10 cellular contexts compared by ENCODE assay signal in the genomic region with DNA sequence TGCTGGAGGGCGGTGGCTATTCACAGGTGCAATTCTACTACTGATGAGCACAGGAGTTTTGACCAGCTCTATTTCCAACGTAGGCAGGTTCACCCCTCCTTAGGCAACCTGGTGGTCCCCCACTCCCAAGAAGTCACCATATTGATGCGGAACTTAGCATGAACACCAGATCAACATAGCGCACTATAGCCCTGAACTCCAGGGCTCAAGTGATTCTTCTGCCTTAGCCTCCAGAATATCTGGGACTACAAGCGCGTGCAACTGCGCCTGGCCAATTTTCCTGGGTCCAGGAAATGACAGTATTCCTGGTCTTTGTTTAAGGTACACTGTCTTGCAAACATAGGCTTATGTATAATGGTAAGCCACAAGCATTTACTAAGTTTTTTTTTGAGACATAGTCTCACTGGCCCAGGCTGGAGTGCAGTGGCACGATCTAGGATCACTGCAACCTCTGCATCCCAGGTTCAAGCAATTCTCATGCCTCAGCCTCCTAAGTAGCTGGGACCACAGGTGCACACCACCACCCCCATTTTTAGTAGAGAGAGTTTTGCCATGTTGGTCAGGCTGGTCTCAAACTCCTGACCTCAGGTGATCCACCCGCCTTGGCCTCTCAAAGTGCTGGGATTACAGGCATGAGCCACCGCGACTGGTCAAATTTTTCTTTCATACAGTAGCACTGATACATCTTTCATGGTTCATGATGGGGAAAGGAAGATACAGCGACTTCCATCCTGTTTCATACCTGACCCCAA. TPM values are rescaled to one million over a fixed set of nuclear protein-coding genes. Genes with fewer than 3 reads are reported as not detected.
DNase-seq lines count a peak whose midpoint lies in the region; ATAC-seq and TF ChIP-seq lines count a peak whose summit lies in the region.
"Had no signal": no experiment of that assay in that cellular context is flagged by ENCODE, and none has a peak within 500 bp of the region (broad histone marks: within the 10 kb centered on the region; RNA-seq: fewer than 3 reads in every experiment).

No MANE protein-coding gene starts in this region.

- peak overlapping the region; percentile 77 for H2BK20ac ChIP-seq in IMR-90 (ENCODE audit: low read depth, low read length)

- H3K4me2 ChIP-seq in IMR-90 (ENCODE audit: low read depth, low read length) = peak overlapping the region; percentile 50

- no peak overlapping the region for H2AFZ ChIP-seq in IMR-90 (replicated peaks; ENCODE audit: low read length, poor library complexity)

- H3K4me3 ChIP-seq in IMR-90 (ENCODE audit: insufficient read depth, low read depth, low read length) = no peak overlapping the region

- H4K5ac ChIP-seq in IMR-90 (ENCODE audit: low read depth, low read length) = peak overlapping the region; percentile 59

- CTCF ChIA-PET in IMR-90 (lab: Yijun Ruan, JAX) = no interaction called here

- H2AK9ac ChIP-seq in IMR-90 (replicated peaks; ENCODE audit: low read depth, low read length, poor library complexity) = peak overlapping the region; percentile 71

- peak overlapping the region; percentile 89 for H3K27ac ChIP-seq in IMR-90 (ENCODE audit: insufficient read depth, low read length)

- no peaks in the 10 kb centered on the region for H3K9me3 ChIP-seq in IMR-90 (ENCODE audit: control insufficient read depth, insufficient read depth, low read length)

- H4K91ac ChIP-seq in IMR-90 (ENCODE audit: insufficient read depth, low read depth, low read length) = peak overlapping the region; percentile 45

- peak; percentile 70 for TF ChIP-seq POLR2A in IMR-90 (IDR thresholded peaks at IDR 0.05; ENCODE audit: low read depth, low read length)

- H3K23ac ChIP-seq in IMR-90 (ENCODE audit: low read depth, low read length) = peak overlapping the region; percentile 94; the same call in 1 of the 2 replicates

- dilution Hi-C loops in IMR-90 (cut with HindIII; ENCODE audit: low sequenced_read_pairs, unreplicated experiment) = no loop called here

- peak overlapping the region; percentile 55; the same call in 2 of the 3 replicates for H2BK15ac ChIP-seq in IMR-90 (ENCODE audit: low read depth, low read length)

- H4K20me1 ChIP-seq in IMR-90 (ENCODE audit: insufficient read depth, low read length) = peaks cover 55% of the 10 kb centered on the region

- no peaks in the 10 kb centered on the region for H3K27me3 Mint-ChIP-seq in activated naive CD8-positive, alpha-beta T cell treated with anti-CD3 and anti-CD28 coated beads for 36 hours
- peaks cover 12 to 27% (median 20%) of the 10 kb centered on the region in 3 donors for H3K27me3 Mint-ChIP-seq in immature natural killer cell (ENCODE audit: low read depth in 3 of 3)
- no peaks in the 10 kb centered on the region for H3K27me3 Mint-ChIP-seq in stimulated activated naive CD8-positive, alpha-beta T cell treated with anti-CD3 and anti-CD28 coated beads, Interleukin-15, amount 100 ng/mL, for 72 hours

- H3K18ac ChIP-seq in IMR-90 (ENCODE audit: low read depth, low read length) = peak overlapping the region; percentile 83

- H3K9me1 ChIP-seq in IMR-90 (ENCODE audit: insufficient read depth, low read length) = peaks cover 31% of the 10 kb centered on the region

- peak overlapping the region; percentile 83 for H2BK120ac ChIP-seq in IMR-90 (ENCODE audit: low read depth, low read length)

- DNase-seq in IMR-90 (no peak), immature natural killer cell (no peak), NCI-H1092 treated with DMSO at 0.1 percent for 48 hours (lab: John Stamatoyannopoulos, UW) (no peak), putamen (ENCODE audit: low spot score) (no peak), NCI-H82 treated with DMSO at 0.1 percent for 48 hours (lab: John Stamatoyannopoulos, UW; ENCODE audit: unreplicated experiment) (no peak), islet precursor cell (no peak)
- DNase-seq in activated naive CD8-positive, alpha-beta T cell treated with anti-CD3 and anti-CD28 coated beads for 36 hours = no peak
- peak in 1 of 2 donors; percentile 14 for DNase-seq in stimulated activated naive CD8-positive, alpha-beta T cell treated with anti-CD3 and anti-CD28 coated beads, Interleukin-15, amount 100 ng/mL, for 72 hours
- DNase-seq: amniotic stem cell, NCI-H187 treated with DMSO at 0.1 percent for 48 hours had no signal

- peaks cover 82% of the 10 kb centered on the region for H3K4me1 Mint-ChIP-seq in activated naive CD8-positive, alpha-beta T cell treated with anti-CD3 and anti-CD28 coated beads for 36 hours
- peaks cover 93 to 94% of the 10 kb centered on the region in 2 donors for H3K4me1 Mint-ChIP-seq in immature natural killer cell
- H3K4me1 Mint-ChIP-seq in stimulated activated naive CD8-positive, alpha-beta T cell treated with anti-CD3 and anti-CD28 coated beads, Interleukin-15, amount 100 ng/mL, for 72 hours = peaks cover 95% of the 10 kb centered on the region

- BruUV-seq in IMR-90 (replicated peaks; lab: Mats Ljungman, UMichigan) = no TSS peak

- H3K14ac ChIP-seq in IMR-90 (replicated peaks; ENCODE audit: low read depth, low read length) = peak overlapping the region; percentile 93

- H3K36me3 Mint-ChIP-seq in activated naive CD8-positive, alpha-beta T cell treated with anti-CD3 and anti-CD28 coated beads for 36 hours = peaks cover 23% of the 10 kb centered on the region
- peaks cover 0 to 7% (median 5%) of the 10 kb centered on the region in 3 donors for H3K36me3 Mint-ChIP-seq in immature natural killer cell

- peak overlapping the region; percentile 98 for H3K27ac Mint-ChIP-seq in activated naive CD8-positive, alpha-beta T cell treated with anti-CD3 and anti-CD28 coated beads for 36 hours
- H3K27ac Mint-ChIP-seq in immature natural killer cell = peak overlapping the region; percentile 93 to 98 (median 98)
- peak overlapping the region; percentile 97 to 98 for H3K27ac Mint-ChIP-seq in stimulated activated naive CD8-positive, alpha-beta T cell treated with anti-CD3 and anti-CD28 coated beads, Interleukin-15, amount 100 ng/mL, for 72 hours

- peaks cover 4% of the 10 kb centered on the region for H3K36me3 ChIP-seq in IMR-90 (ENCODE audit: control insufficient read depth, insufficient read depth, low read length)

- H3K4me1 ChIP-seq in IMR-90 (ENCODE audit: control insufficient read depth, insufficient read depth, low read length) = peaks cover 41% of the 10 kb centered on the region

- POLR2A ChIA-PET in IMR-90 (lab: Charles Lee; ENCODE audit: unreplicated experiment) = interaction anchor here (0.6 to 1.9 kb wide), 2 partner anchors 12 to 85 kb away, joined by 18 to 24 read pairs; partner anchors contain the start of gene MCL1

- H3K9ac ChIP-seq in IMR-90 (ENCODE audit: low read depth, low read length) = peak overlapping the region; percentile 66

- ATAC-seq in IMR-90 (ENCODE audit: low read depth) = no peak
- ATAC-seq in stimulated activated naive CD8-positive, alpha-beta T cell treated with anti-CD3 and anti-CD28 coated beads, Interleukin-15, amount 100 ng/mL, for 72 hours = no peak

- peak overlapping the region; percentile 70 for H2BK5ac ChIP-seq in IMR-90 (ENCODE audit: low read depth, low read length, poor library complexity, severe bottlenecking)

- H3K4me3 Mint-ChIP-seq in activated naive CD8-positive, alpha-beta T cell treated with anti-CD3 and anti-CD28 coated beads for 36 hours = peak overlapping the region; percentile 74
- H3K4me3 Mint-ChIP-seq in immature natural killer cell = peak overlapping the region; percentile 82 to 87 (median 84)
- H3K4me3 Mint-ChIP-seq in stimulated activated naive CD8-positive, alpha-beta T cell treated with anti-CD3 and anti-CD28 coated beads, Interleukin-15, amount 100 ng/mL, for 72 hours = peak overlapping the region; percentile 82 to 89

- in situ Hi-C loops in IMR-90 (cut with MboI; ENCODE audit: low sequenced_read_pairs) = loop anchor here (10.0 kb wide), 1 partner anchor 238 kb away; the partner anchor contains the start of gene CTSK

- H3K4ac ChIP-seq in IMR-90 (ENCODE audit: low read depth, low read length) = peak overlapping the region; percentile 86; the same call in 1 of the 2 replicates

- peak overlapping the region; percentile 14 to 73; a peak in 2 of 4 replicates for H4K8ac ChIP-seq in IMR-90 (ENCODE audit: low read depth in 2 of 2, low read length in 2 of 2)

- WGBS in IMR-90 (ENCODE audit: extremely low coverage in 2 of 2, insufficient read length in 1 of 2), 2 experiments = no CpG with 5 or more reads among the region's 12 CpGs

- no peak for TF ChIP-seq RAD21 in IMR-90 (IDR thresholded peaks at IDR 0.05; ENCODE audit: low read length)

- peak overlapping the region; percentile 24; the same call in 1 of the 2 replicates for H3K56ac ChIP-seq in IMR-90 (ENCODE audit: extremely low read depth, insufficient read depth, low read length)

- intact Hi-C loops in IMR-90 (cut with micrococcal nuclease) = loop anchor here (10.0 kb wide), 1 partner anchor 438 kb away; the partner anchor contains the start of genes MINDY1 and PRUNE1

- no peaks in the 10 kb centered on the region for H3K27me3 ChIP-seq in IMR-90 (ENCODE audit: control insufficient read depth, insufficient read depth, low read length)

- H2AK5ac ChIP-seq in IMR-90 (ENCODE audit: low read depth, low read length) = peak overlapping the region; percentile 93

- peaks cover 17 to 79% of the 10 kb centered on the region in 2 experiments; a peak in 3 of 4 replicates for H3K79me1 ChIP-seq in IMR-90 (ENCODE audit: low read depth in 1 of 2, low read length in 2 of 2)

- no peaks in the 10 kb centered on the region for H3K9me3 Mint-ChIP-seq in activated naive CD8-positive, alpha-beta T cell treated with anti-CD3 and anti-CD28 coated beads for 36 hours
- H3K9me3 Mint-ChIP-seq in immature natural killer cell = no peaks in the 10 kb centered on the region
- no peaks in the 10 kb centered on the region for H3K9me3 Mint-ChIP-seq in stimulated activated naive CD8-positive, alpha-beta T cell treated with anti-CD3 and anti-CD28 coated beads, Interleukin-15, amount 100 ng/mL, for 72 hours

- no peak for TF ChIP-seq CTCF in IMR-90 (conservative IDR thresholded peaks at IDR 0.05; ENCODE audit: low read depth, low read length)

RNA-seq across cellular contexts. Expression of gene MCL1, which starts 12.6 kb away (rescaled TPM):
- 142 and 212 TPM in 2 replicates for total RNA-seq in IMR-90 (2012; rRNA removed)
- polyA plus RNA-seq in IMR-90 (2012; rRNA removed) = 79.5 and 88.4 TPM in 2 replicates
- 32.7 and 42.7 TPM in 2 replicates for polyA plus RNA-seq in IMR-90 (2012; cell fraction: cytosol; rRNA removed)
- polyA plus RNA-seq in IMR-90 (2012; cell fraction: nucleus; rRNA removed; ENCODE audit: low replicate concordance) = 327 and 737 TPM in 2 replicates
- total RNA-seq in activated naive CD8-positive, alpha-beta T cell treated with anti-CD3 and anti-CD28 coated beads for 36 hours = 100 to 1,000 TPM; 209 to 217 TPM
- 100 to 1,000 TPM in 1 of 3 donors, 10 to 100 TPM in 2; 44.2 to 113 (median 73.0) TPM for polyA plus RNA-seq in immature natural killer cell

RNA-seq across cellular contexts. Expression of gene ADAMTSL4, which starts 17.6 kb away (rescaled TPM):
- 0.54 and 0.56 TPM in 2 replicates for total RNA-seq in IMR-90 (2012; rRNA removed)
- 11.3 and 12.2 TPM in 2 replicates for polyA plus RNA-seq in IMR-90 (2012; rRNA removed)
- 7.9 and 11.9 TPM in 2 replicates for polyA plus RNA-seq in IMR-90 (2012; cell fraction: cytosol; rRNA removed)
- polyA plus RNA-seq in IMR-90 (2012; cell fraction: nucleus; rRNA removed; ENCODE audit: low replicate concordance) = 44.4 and 63.5 TPM in 2 replicates
- under 1 TPM; 0.06 to 0.10 TPM for total RNA-seq in activated naive CD8-positive, alpha-beta T cell treated with anti-CD3 and anti-CD28 coated beads for 36 hours
- polyA plus RNA-seq in immature natural killer cell = not detected

RNA-seq across cellular contexts. Expression of gene FALEC, which starts 51.2 kb away (rescaled TPM):
- not detected in 2 replicates for total RNA-seq in IMR-90 (2012; rRNA removed)
- polyA plus RNA-seq in IMR-90 (2012; rRNA removed) (0.26 TPM in 1 of 2 replicates, not detected in the other), immature natural killer cell (not detected)
- polyA plus RNA-seq in IMR-90 (2012; cell fraction: cytosol; rRNA removed) = 0.12 TPM in 1 of 2 replicates, not detected in the other
- polyA plus RNA-seq in IMR-90 (2012; cell fraction: nucleus; rRNA removed; ENCODE audit: low replicate concordance) = not detected in 2 replicates
- not detected for total RNA-seq in activated naive CD8-positive, alpha-beta T cell treated with anti-CD3 and anti-CD28 coated beads for 36 hours

RNA-seq across cellular contexts. Expression of gene ECM1, which starts 58.9 kb away (rescaled TPM):
- 17.2 and 20.1 TPM in 2 replicates for total RNA-seq in IMR-90 (2012; rRNA removed)
- polyA plus RNA-seq in IMR-90 (2012; rRNA removed) = 230 and 264 TPM in 2 replicates
- 156 and 270 TPM in 2 replicates for polyA plus RNA-seq in IMR-90 (2012; cell fraction: cytosol; rRNA removed)
- polyA plus RNA-seq in IMR-90 (2012; cell fraction: nucleus; rRNA removed; ENCODE audit: low replicate concordance) = 174 and 251 TPM in 2 replicates
- total RNA-seq in activated naive CD8-positive, alpha-beta T cell treated with anti-CD3 and anti-CD28 coated beads for 36 hours = under 1 TPM; 0.88 to 0.99 TPM
- not detected for polyA plus RNA-seq in immature natural killer cell
